Comparison of ENCODE assay signal across 35 cellular contexts in the genomic region with DNA sequence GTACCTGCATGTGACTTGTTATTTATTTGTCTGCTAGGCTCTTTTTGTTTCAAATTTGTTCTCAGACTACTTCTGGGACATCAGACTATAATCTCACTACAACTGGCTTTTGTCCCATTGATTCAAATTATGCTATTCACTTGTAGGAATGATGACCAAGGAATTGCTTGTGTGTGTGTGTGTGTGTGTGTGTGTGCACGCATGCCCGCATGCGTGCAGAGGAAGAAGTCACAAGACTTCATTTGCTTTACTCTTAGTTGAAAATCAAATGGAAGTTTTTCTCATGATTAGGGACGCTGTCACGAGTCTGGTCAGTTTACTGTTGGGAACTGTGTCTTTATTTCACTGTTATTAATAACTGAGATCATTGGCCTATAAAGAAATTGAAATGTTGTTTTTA.
DNase-seq lines count a peak whose midpoint lies in the region; ATAC-seq, FAIRE-seq and TF ChIP-seq lines count a peak whose summit lies in the region.
"Had no signal": no experiment of that assay in that cellular context is flagged by ENCODE, and none has a peak within 500 bp of the region (broad histone marks: within the 10 kb centered on the region; RNA-seq: fewer than 3 reads in every experiment).

No MANE protein-coding gene starts in this region.

- DNase-seq in COLO829 (ENCODE audit: low spot score) (peak; percentile 9), epidermal melanocyte (ENCODE audit: insufficient read length, low spot score) (peak; percentile 16), foreskin melanocyte (peak; percentile 94), GM19239 (ENCODE audit: insufficient read length, low spot score) (no peak), kidney glomerular epithelial cell (lab: John Stamatoyannopoulos, UW) (no peak)
- DNase-seq: 8988T; ACHN; AML-193; BE2C; C1 segment of cervical spinal cord; Caco-2; Calu3; CD4-positive, alpha-beta memory T cell; CD4-positive, alpha-beta T cell; CD4-positive, CD25-positive, alpha-beta regulatory T cell; CD8-positive, alpha-beta memory T cell; CD8-positive, alpha-beta T cell; COR-L47; DMS 273 treated with DMSO at 0.1 percent for 48 hours; DMS153; DMS53; DMS79; DMS79 treated with DMSO at 0.1 percent for 48 hours; DND-41; EL had no signal

- ATAC-seq in esophagus mucosa = no peak
- ATAC-seq in GM19351 (IDR thresholded peaks at IDR 0.05; ENCODE audit: unreplicated experiment) = no peak
- ATAC-seq: A549; CD8-positive, alpha-beta T cell had no signal

- FAIRE-seq in GM19239 (lab: Jason Lieb, UNC) = no peak
- FAIRE-seq: A204.1, A549, D721Med had no signal

- peak overlapping the region; percentile 72; the same call in 1 of the 2 replicates for H3K27ac ChIP-seq in VCaP
- H3K27ac ChIP-seq: 22Rv1; A549; BLaER1; BLaER1 treated with 17β-estradiol and CSF1 and Interleukin-3, amounts not matched to agents 10 nM and 100 nM; C4-2B had no signal

- TF ChIP-seq CTCF in VCaP (conservative IDR thresholded peaks at IDR 0.05) = no peak

Comparison
In these comparisons a context has a peak if more than half of its experiments do, and no peak if none do; other contexts are left out.
1. DNase-seq: peak in COLO829 (single experiment), epidermal melanocyte (single experiment) and foreskin melanocyte (single experiment); none in GM19239 (single experiment) and kidney glomerular epithelial cell (single experiment).